21 cellular contexts compared by ENCODE assay signal in genomic region chr9:127526655-127527559, GRCh38.
A peak's percentile ranks its signal among the peaks of the same experiment; 100 is the strongest.
DNase-seq lines count a peak whose midpoint lies in the region; ATAC-seq, FAIRE-seq and TF ChIP-seq lines count a peak whose summit lies in the region.
"Had no signal": no experiment of that assay in that cellular context is flagged by ENCODE, and none has a peak within 500 bp of the region (broad histone marks: within the 10 kb centered on the region; RNA-seq: fewer than 3 reads in every experiment).

No MANE protein-coding gene starts in this region.

- WGBS in heart right ventricle, 2 donors: 82 to 85% methylated on average over 29 to 30 of the region's 30 CpGs
- WGBS in K562 (ENCODE audit: insufficient coverage, low coverage, missing lambda C conversion rate): 88% methylated on average over 25 of the region's 30 CpGs
- WGBS in upper lobe of left lung, 2 donors: 63 to 77% methylated on average over 22 to 30 of the region's 30 CpGs
- 87 to 90% methylated on average over 22 to 29 of the region's 30 CpGs for WGBS in endodermal cell (ENCODE audit: insufficient coverage in 1 of 2, insufficient read length in 1 of 2), 2 experiments

- peaks cover 0 to 20% (median 8%) of the 10 kb centered on the region in 11 donors for H3K9me3 ChIP-seq in heart right ventricle
- peaks cover 31% of the 10 kb centered on the region for H3K9me3 ChIP-seq in K562 (replicated peaks; ENCODE audit: control insufficient read depth, insufficient read depth, low read depth, low read length)
- peaks cover 0 to 15% (median 4%) of the 10 kb centered on the region in 4 donors for H3K9me3 ChIP-seq in upper lobe of left lung
- H3K9me3 ChIP-seq in endodermal cell (ENCODE audit: control insufficient read depth, low read length): peaks cover 35% of the 10 kb centered on the region
- H3K9me3 ChIP-seq: prostate gland had no signal

- H3K4me3 Mint-ChIP-seq in nephron: no peak overlapping the region
- no peak overlapping the region for H3K4me3 Mint-ChIP-seq in endodermal cell
- H3K4me3 Mint-ChIP-seq: CD4-positive, alpha-beta T cell had no signal

- CTCF ChIA-PET in K562 (lab: Yijun Ruan, JAX; ENCODE audit: low intra/inter-chr PET ratio): interaction anchor here (1.5 kb wide), 1 partner anchor 60 kb away, joined by 6 read pairs; no protein-coding TSS in a partner anchor

- H3K27ac Mint-ChIP-seq in nephron (peak overlapping the region in 2 of 3 experiments; percentile 23 to 44), endodermal cell (no peak overlapping the region)
- H3K27ac Mint-ChIP-seq: CD4-positive, alpha-beta T cell had no signal

- ATAC-seq in heart right ventricle (no peak), K562 (no peak), upper lobe of left lung (ENCODE audit: low FRiP score in 2 of 2) (no peak)
- ATAC-seq: activated CD4-positive, CD25-positive, alpha-beta regulatory T cell treated with anti-CD3 and anti-CD28 coated beads, Interleukin-2, amount 50 U/mL, for 24 hours; foreskin keratinocyte had no signal

- H3K4me1 ChIP-seq in heart right ventricle: peaks cover 27 to 92% (median 55%) of the 10 kb centered on the region in 9 donors
- peaks cover 0 to 12% of the 10 kb centered on the region in 2 experiments; a peak in 1 of 5 replicates for H3K4me1 ChIP-seq in K562 (replicated peaks in 1 of 2; ENCODE audit: control insufficient read depth in 2 of 2, insufficient read depth in 2 of 2, low read length in 2 of 2)
- H3K4me1 ChIP-seq in upper lobe of left lung: peaks cover 29 to 52% (median 44%) of the 10 kb centered on the region in 4 donors
- H3K4me1 ChIP-seq in endodermal cell (ENCODE audit: control insufficient read depth, insufficient read depth, low read length): no peaks in the 10 kb centered on the region

- in situ Hi-C loops in K562 (cut with MboI): no loop called here

- H3K4me3 ChIP-seq in heart right ventricle: no peak overlapping the region
- H3K4me3 ChIP-seq in K562: no peak overlapping the region
- no peak overlapping the region for H3K4me3 ChIP-seq in upper lobe of left lung
- no peak overlapping the region for H3K4me3 ChIP-seq in endodermal cell (ENCODE audit: low read length)
- H3K4me3 ChIP-seq: prostate gland had no signal

- no peaks in the 10 kb centered on the region for H3K79me2 ChIP-seq in K562 (ENCODE audit: control insufficient read depth, insufficient read depth, low read length)

- TF ChIP-seq EP300 in K562 (IDR thresholded peaks at IDR 0.05; ENCODE audit: low read length) (no peak), upper lobe of left lung (IDR thresholded peaks at IDR 0.05) (no peak)

- TF ChIP-seq CTCF in heart right ventricle (IDR thresholded peaks at IDR 0.05): no peak
- no peak for TF ChIP-seq CTCF in K562 (IDR thresholded peaks at IDR 0.05 in 2 of 3, conservative IDR thresholded peaks at IDR 0.05 in 1 of 3; ENCODE audit: insufficient read depth in 2 of 3, low read depth in 1 of 3, low read length in 3 of 3)
- TF ChIP-seq CTCF in nephron (IDR thresholded peaks at IDR 0.05; ENCODE audit: unreplicated experiment in 3 of 3): no peak
- TF ChIP-seq CTCF in upper lobe of left lung (IDR thresholded peaks at IDR 0.05): no peak
- no peak for TF ChIP-seq CTCF in endodermal cell (conservative IDR thresholded peaks at IDR 0.05)

- POLR2A ChIA-PET in K562 (lab: Yijun Ruan, JAX): interaction anchor here (0.5 to 0.6 kb wide), 3 partner anchors 80 to 211 kb away, joined by 3 to 5 read pairs (median 3); no protein-coding TSS in a partner anchor

- H3K36me3 Mint-ChIP-seq in nephron (ENCODE audit: low read depth): peaks cover 57% of the 10 kb centered on the region
- H3K36me3 Mint-ChIP-seq in endodermal cell (ENCODE audit: low read depth): peaks cover 60% of the 10 kb centered on the region

- H3K27ac ChIP-seq in heart right ventricle: peak overlapping the region; percentile 19 to 94 (median 86)
- no peak overlapping the region for H3K27ac ChIP-seq in K562 (ENCODE audit: extremely low read depth, low read depth, low read length)
- peak overlapping the region; percentile 26 to 77 (median 64) for H3K27ac ChIP-seq in upper lobe of left lung
- no peak overlapping the region for H3K27ac ChIP-seq in endodermal cell (ENCODE audit: low read depth, low read length)
- H3K27ac ChIP-seq: foreskin keratinocyte had no signal

- H3K4me1 Mint-ChIP-seq in nephron: peaks cover 21% of the 10 kb centered on the region
- H3K4me1 Mint-ChIP-seq in endodermal cell: peaks cover 17% of the 10 kb centered on the region
- H3K4me1 Mint-ChIP-seq: naive B cell had no signal

- no peaks in the 10 kb centered on the region for H4K20me1 ChIP-seq in K562 (replicated peaks; ENCODE audit: control insufficient read depth, insufficient read depth, low read length)

- no peak overlapping the region for H3K9ac ChIP-seq in K562 (ENCODE audit: insufficient read depth in 1 of 2, low read depth in 2 of 2, low read length in 2 of 2)
- no peak overlapping the region for H3K9ac ChIP-seq in endodermal cell (ENCODE audit: extremely low read depth, low read length, poor library complexity, severe bottlenecking)

- FAIRE-seq in K562 (lab: Jason Lieb, UNC): no peak
- FAIRE-seq: GM18507 had no signal

- no peaks in the 10 kb centered on the region for H3K9me1 ChIP-seq in K562 (ENCODE audit: control insufficient read depth, insufficient read depth, low read length)

- intact Hi-C loops in heart right ventricle (cut with DNase I): loop anchor here in 3 of 10 donors (5.0 kb wide), 2 partner anchors 40 to 60 kb away; a partner anchor contains a TSS
- intact Hi-C loops in cardiac septum (cut with DNase I): no loop called here
- intact Hi-C loops in K562 (cut with micrococcal nuclease): no loop called here

- H3K9me3 Mint-ChIP-seq in nephron: peaks cover 6% of the 10 kb centered on the region
- H3K9me3 Mint-ChIP-seq in endodermal cell: peaks cover 38% of the 10 kb centered on the region
- H3K9me3 Mint-ChIP-seq: CD4-positive, alpha-beta T cell had no signal

- H3K27me3 Mint-ChIP-seq in nephron (ENCODE audit: low read depth) (no peaks in the 10 kb centered on the region), endodermal cell (ENCODE audit: insufficient read depth) (no peaks in the 10 kb centered on the region)
- H3K27me3 Mint-ChIP-seq: CD4-positive, alpha-beta T cell; naive B cell had no signal

- TF ChIP-seq POLR2A in K562 (conservative IDR thresholded peaks at IDR 0.05) (no peak), upper lobe of left lung (IDR thresholded peaks at IDR 0.05) (no peak)

- no peak overlapping the region for H3K4me2 ChIP-seq in K562 (ENCODE audit: insufficient read depth, low read length)

- no peak for TF ChIP-seq RAD21 in K562 (CRISPR knock-in tag; conservative IDR thresholded peaks at IDR 0.05 in 1 of 2, IDR thresholded peaks at IDR 0.05 in 1 of 2)

- H3K36me3 ChIP-seq in heart right ventricle (peaks cover 0 to 84% (median 28%) of the 10 kb centered on the region in 9 donors), K562 (ENCODE audit: control insufficient read depth, insufficient read depth, low read length) (peaks cover 78% of the 10 kb centered on the region), upper lobe of left lung (peaks cover 16 to 89% (median 44%) of the 10 kb centered on the region in 4 donors), endodermal cell (ENCODE audit: control insufficient read depth, insufficient read depth, low read length) (peaks cover 49% of the 10 kb centered on the region)

- BruUV-seq in K562 (replicated peaks; lab: Mats Ljungman, UMichigan): no TSS peak

- DNase-seq in heart right ventricle (no peak), cardiac septum (ENCODE audit: low spot score) (no peak), K562 (ENCODE audit: extremely low read depth in 1 of 4, low spot score in 3 of 4) (no peak), upper lobe of left lung (peak in 1 of 2 donors; percentile 66), AML-193 (lab: John Stamatoyannopoulos, UW) (no peak), endodermal cell (no peak), NCI-H345 (lab: John Stamatoyannopoulos, UW) (no peak)
- DNase-seq: ACHN; CD4-positive, alpha-beta T cell; DMS79; foreskin keratinocyte; HCEC 1CT; naive B cell; NK-92 treated with Interleukin-12 subunit alpha and Interleukin-12 subunit beta, amount 100 ng/mL, for 24 hours; SHP77; stimulated activated naive CD4-positive, alpha-beta T cell; T-helper 1 cell had no signal

- no peak overlapping the region for H2AFZ ChIP-seq in K562 (ENCODE audit: low read depth, low read length)

- H3K27me3 ChIP-seq in heart right ventricle: no peaks in the 10 kb centered on the region
- H3K27me3 ChIP-seq in K562 (ENCODE audit: control insufficient read depth in 2 of 2, insufficient read depth in 2 of 2, low read length in 2 of 2): no peaks in the 10 kb centered on the region
- H3K27me3 ChIP-seq in upper lobe of left lung: no peaks in the 10 kb centered on the region
- H3K27me3 ChIP-seq in endodermal cell (ENCODE audit: control insufficient read depth, insufficient read depth, low read length, poor library complexity, severe bottlenecking): no peaks in the 10 kb centered on the region
- H3K27me3 ChIP-seq: foreskin keratinocyte had no signal

TF ChIP-seq in K562, 482 proteins besides CTCF, POLR2A, EP300 and RAD21:
- TF ChIP-seq PKNOX1 (IDR thresholded peaks at IDR 0.05) (peak; percentile 38; the same call in 1 of the 2 replicates), PHF8 (IDR thresholded peaks at IDR 0.05; ENCODE audit: borderline replicate concordance, low read length) (no peak), RFX1 (IDR thresholded peaks at IDR 0.05) (no peak), TFAP4 (CRISPR knock-in tag; IDR thresholded peaks at IDR 0.05; ENCODE audit: borderline replicate concordance) (peak; percentile 35; the same call in 1 of the 2 replicates), TCF3 (CRISPR knock-in tag; IDR thresholded peaks at IDR 0.05) (peak; percentile 33; the same call in 1 of the 2 replicates)

Comparison
In these comparisons a context has a peak if more than half of its experiments do, and no peak if none do; other contexts are left out.
1. H3K27ac ChIP-seq: peak in heart right ventricle (10 of 10) and upper lobe of left lung (4 of 4); none in K562 (single experiment) and endodermal cell (single experiment).